ENCODE assay signal across 26 cellular contexts in genomic region chr5:144304683-144305082, GRCh38.
DNase-seq lines count a peak whose midpoint lies in the region; ATAC-seq, FAIRE-seq and TF ChIP-seq lines count a peak whose summit lies in the region.
"Had no signal": no experiment of that assay in that cellular context is flagged by ENCODE, and none has a peak within 500 bp of the region (broad histone marks: within the 10 kb centered on the region; RNA-seq: fewer than 3 reads in every experiment).

No MANE protein-coding gene starts in this region.

- no peak for TF ChIP-seq EP300 in H1 (IDR thresholded peaks at IDR 0.05; ENCODE audit: borderline replicate concordance in 1 of 2, low read depth in 2 of 2, low read length in 2 of 2)

- H2BK20ac ChIP-seq in H1 (ENCODE audit: low read length) = no peak overlapping the region

- H3K9ac ChIP-seq in H1 (replicated peaks in 1 of 4; ENCODE audit: extremely low read depth in 1 of 4, low read depth in 3 of 4, low read length in 3 of 4) = no peak overlapping the region
- H3K9ac ChIP-seq: GM23248 had no signal

- no peak overlapping the region for H2BK12ac ChIP-seq in H1 (ENCODE audit: low read depth, low read length)

- intact Hi-C loops in tibial artery (cut with DNase I; ENCODE audit: low total_unique reads) = no loop called here

- no peaks in the 10 kb centered on the region for H3K9me3 ChIP-seq in H1 (ENCODE audit: insufficient read depth in 2 of 2, low read depth in 1 of 2, low read length in 1 of 2)
- H3K9me3 ChIP-seq in tibial artery = no peaks in the 10 kb centered on the region
- H3K9me3 ChIP-seq: ascending aorta, heart right ventricle, spleen, thoracic aorta had no signal

- no peak overlapping the region for H4K8ac ChIP-seq in H1 (ENCODE audit: extremely low read depth, insufficient read depth, low read length)

- no peak overlapping the region for H2AFZ ChIP-seq in H1 (ENCODE audit: low read length)
- H2AFZ ChIP-seq: GM23248 had no signal

- TF ChIP-seq RAD21 in H1 (IDR thresholded peaks at IDR 0.05 in 1 of 2, conservative IDR thresholded peaks at IDR 0.05 in 1 of 2; ENCODE audit: low read depth in 2 of 2, low read length in 2 of 2) = no peak

- H3K23ac ChIP-seq in H1 (ENCODE audit: insufficient read length) = no peak overlapping the region

- no peaks in the 10 kb centered on the region for H3K36me3 ChIP-seq in H1 (ENCODE audit: control insufficient read depth in 2 of 4, insufficient read depth in 4 of 4, low read length in 3 of 4)
- H3K36me3 ChIP-seq in tibial artery = no peaks in the 10 kb centered on the region
- H3K36me3 ChIP-seq: ascending aorta, heart right ventricle, spleen, thoracic aorta had no signal

- no peaks in the 10 kb centered on the region for H3K79me2 ChIP-seq in H1 (ENCODE audit: control insufficient read depth in 1 of 2, insufficient read depth in 2 of 2, low read length in 2 of 2)

- peak; percentile 58 for ATAC-seq in GM18502 (IDR thresholded peaks at IDR 0.05; ENCODE audit: poor library complexity, unreplicated experiment)
- ATAC-seq in GM21381 (IDR thresholded peaks at IDR 0.05; ENCODE audit: unreplicated experiment) = peak; percentile 56
- ATAC-seq in HG03354 (IDR thresholded peaks at IDR 0.05; ENCODE audit: poor library complexity, severe bottlenecking, unreplicated experiment) = peak; percentile 53
- no peak for ATAC-seq in GM21367 (IDR thresholded peaks at IDR 0.05; ENCODE audit: unreplicated experiment)
- no peak for ATAC-seq in GM19455 (IDR thresholded peaks at IDR 0.05; ENCODE audit: unreplicated experiment)
- ATAC-seq: heart right ventricle, left cardiac atrium had no signal

- CTCF ChIA-PET in H1 (lab: Charles Lee; ENCODE audit: partially characterized antibody) = interaction anchor here (1.0 to 1.4 kb wide), 2 partner anchors 10 to 16 kb away, joined by 4 read pairs; no protein-coding TSS in a partner anchor

- H2BK5ac ChIP-seq in H1 (ENCODE audit: low read depth, low read length) = no peak overlapping the region

- no peak for TF ChIP-seq POLR2A in H1 (IDR thresholded peaks at IDR 0.05; ENCODE audit: control extremely low read depth in 1 of 2, low read depth in 2 of 2, low read length in 2 of 2)

- FAIRE-seq in H1 (lab: Jason Lieb, UNC) = no peak
- FAIRE-seq: GM12891 had no signal

- H2BK120ac ChIP-seq in H1 (replicated peaks; ENCODE audit: low read depth, low read length) = no peak overlapping the region

- H3K4me3 ChIP-seq in H1 (ENCODE audit: extremely low read depth in 1 of 4, insufficient read depth in 2 of 4, low read depth in 3 of 4, low read length in 4 of 4) (no peak overlapping the region), tibial artery (no peak overlapping the region)
- H3K4me3 ChIP-seq: ascending aorta, GM23248, heart right ventricle, SK-N-MC, spleen, thoracic aorta had no signal

- H3K4me1 ChIP-seq in H1 (replicated peaks in 1 of 4; ENCODE audit: control insufficient read depth in 3 of 4, insufficient read depth in 4 of 4, low read length in 3 of 4) (peaks cover 0 to 4% (median 0%) of the 10 kb centered on the region in 4 experiments; a peak in 1 of 7 replicates), tibial artery (peaks cover 0 to 6% (median 0%) of the 10 kb centered on the region in 4 donors)
- H3K4me1 ChIP-seq: ascending aorta, spleen had no signal

- no peak overlapping the region for H4K5ac ChIP-seq in H1 (ENCODE audit: insufficient read length, low read depth, low read length)

- H3K27me3 ChIP-seq in H1 (replicated peaks in 1 of 4; ENCODE audit: control insufficient read depth in 3 of 4, extremely low read depth in 1 of 4, insufficient read depth in 3 of 4, low read length in 3 of 4) = no peaks in the 10 kb centered on the region
- no peaks in the 10 kb centered on the region for H3K27me3 ChIP-seq in tibial artery
- H3K27me3 ChIP-seq: ascending aorta, spleen had no signal

- DNase-seq in H1 (ENCODE audit: low read depth in 1 of 2, low spot score in 2 of 2) (no peak), tibial artery (no peak)
- no peak for DNase-seq in activated effector memory CD4-positive, alpha-beta T cell treated with Interleukin-2 at 50 U/mL for 16 hours
- DNase-seq: activated CD4-positive, alpha-beta T cell treated with anti-CD3 and anti-CD28 coated beads, Interleukin-2, amount 10 ng/mL, durations not matched to agents 7 days and 5 days; caudate nucleus; CD4-positive, alpha-beta T cell; DMS 273 treated with DMSO at 0.1 percent for 48 hours; GM23248; heart right ventricle; left cardiac atrium; NCI-H1092 treated with DMSO at 0.1 percent for 48 hours; NCI-H2081 treated with DMSO at 0.1 percent for 48 hours; NCI-H446; nucleus accumbens; spleen; stimulated activated CD4-positive, alpha-beta T cell treated with anti-CD3 and anti-CD28 coated beads, Interleukin-4, amount 100 ng/mL, for 1 hour; stimulated activated naive CD4-positive, alpha-beta T cell had no signal

- no peak overlapping the region for H2BK15ac ChIP-seq in H1 (ENCODE audit: low read length)

- no peak overlapping the region for H3K27ac ChIP-seq in H1 (ENCODE audit: low read depth, low read length)
- no peak overlapping the region for H3K27ac ChIP-seq in tibial artery
- H3K27ac ChIP-seq: ascending aorta, GM23248, heart right ventricle, SK-N-MC, spleen, thoracic aorta had no signal

- TF ChIP-seq CTCF in H1 (IDR thresholded peaks at IDR 0.05; ENCODE audit: control extremely low read depth in 1 of 3, insufficient read depth in 1 of 3, low read depth in 1 of 3, low read length in 3 of 3) (no peak), tibial artery (IDR thresholded peaks at IDR 0.05) (no peak)

- no peak overlapping the region for H2AK5ac ChIP-seq in H1 (ENCODE audit: low read depth, low read length)

- 98% methylated on average over 3 of the region's 3 CpGs; no CpG with 5 or more reads in 1 of the 2 experiments for WGBS in H1 (ENCODE audit: extremely low coverage in 1 of 2, insufficient coverage in 1 of 2, insufficient read length in 1 of 2, insufficient replicate concordance in 2 of 2, low coverage in 1 of 2, low lambda C conversion rate in 2 of 2, missing lambda C conversion rate in 1 of 2), 2 experiments

- no peak overlapping the region for H3K4me2 ChIP-seq in H1 (ENCODE audit: insufficient read depth in 1 of 2, low read depth in 2 of 2, low read length in 2 of 2)

- POLR2A ChIA-PET in H1 (lab: Charles Lee; ENCODE audit: partially characterized antibody) = no interaction called here

- no peak overlapping the region for H3K4ac ChIP-seq in H1 (replicated peaks; ENCODE audit: insufficient read length, low read depth, low read length)

- no peak overlapping the region for H3K18ac ChIP-seq in H1 (ENCODE audit: extremely low read depth, low read length)

- no peak overlapping the region for H3K14ac ChIP-seq in H1 (ENCODE audit: insufficient read length)

- no peak overlapping the region for H3K56ac ChIP-seq in H1 (replicated peaks; ENCODE audit: insufficient read length, low read depth, low read length)

- H4K20me1 ChIP-seq in H1 (replicated peaks in 1 of 2; ENCODE audit: control insufficient read depth in 1 of 2, insufficient read depth in 2 of 2, low read length in 2 of 2) = no peaks in the 10 kb centered on the region

- no peaks in the 10 kb centered on the region for H3K79me1 ChIP-seq in H1 (ENCODE audit: low read depth, low read length)

- peak overlapping the region; percentile 11 for H4K91ac ChIP-seq in H1 (replicated peaks; ENCODE audit: insufficient read length, low read length)

- H3K23me2 ChIP-seq in H1 (ENCODE audit: low read depth, low read length) = no peaks in the 10 kb centered on the region

TF ChIP-seq in H1, 55 proteins besides CTCF, POLR2A, EP300 and RAD21:
- TF ChIP-seq RNF2 (IDR thresholded peaks at IDR 0.05; ENCODE audit: borderline replicate concordance, low read depth, low read length, missing control alignments, poor library complexity, severe bottlenecking) = no peak
- TF ChIP-seq TEAD4 (IDR thresholded peaks at IDR 0.05; ENCODE audit: low read depth, low read length) = no peak
- TF ChIP-seq NRF1 (IDR thresholded peaks at IDR 0.05; ENCODE audit: low read depth, low read length) = no peak
- TF ChIP-seq SIX5 (IDR thresholded peaks at IDR 0.05; ENCODE audit: low read depth, low read length) = no peak
- no peak for TF ChIP-seq CREB1 (IDR thresholded peaks at IDR 0.05)
- no peak for TF ChIP-seq TCF12 (IDR thresholded peaks at IDR 0.05; ENCODE audit: low read depth, low read length)
- no peak for TF ChIP-seq CBX5 (IDR thresholded peaks at IDR 0.05; ENCODE audit: low read depth, low read length)
- no peak for TF ChIP-seq SIN3A (conservative IDR thresholded peaks at IDR 0.05 in 1 of 2, IDR thresholded peaks at IDR 0.05 in 1 of 2; ENCODE audit: low read depth in 1 of 2, low read length in 2 of 2)
- TF ChIP-seq POLR2AphosphoS5 (IDR thresholded peaks at IDR 0.05; ENCODE audit: low read depth, low read length) = no peak
- no peak for TF ChIP-seq MAX (IDR thresholded peaks at IDR 0.05)
- TF ChIP-seq HDAC2 (IDR thresholded peaks at IDR 0.05; ENCODE audit: borderline replicate concordance in 1 of 2, low read depth in 2 of 2, low read length in 2 of 2) = no peak
- no peak for TF ChIP-seq RBBP5 (IDR thresholded peaks at IDR 0.05; ENCODE audit: borderline replicate concordance, low read depth, low read length)
TF ChIP-seq in H1: peak in this region for 0.

Comparison
In these comparisons a context has a peak if more than half of its experiments do, and no peak if none do; other contexts are left out.
1. ATAC-seq: peak in GM18502 (single experiment), GM21381 (single experiment) and HG03354 (single experiment); none in GM21367 (single experiment) and GM19455 (single experiment).